8 cellular contexts compared by ENCODE assay signal in genomic region chr4:183407128-183407585, GRCh38. TPM values are rescaled to one million over a fixed set of nuclear protein-coding genes. Genes with fewer than 3 reads are reported as not detected.
DNase-seq lines count a peak whose midpoint lies in the region; ATAC-seq and TF ChIP-seq lines count a peak whose summit lies in the region.

No MANE protein-coding gene starts in this region.

- peak overlapping the region; percentile 51 for H2AFZ ChIP-seq in hepatocyte

- ATAC-seq in HG02852 (IDR thresholded peaks at IDR 0.05; ENCODE audit: unreplicated experiment): peak; percentile 86

- no peaks in the 10 kb centered on the region for H3K36me3 ChIP-seq in ascending aorta
- H3K36me3 ChIP-seq in hepatocyte (replicated peaks; ENCODE audit: insufficient read depth, low read depth): no peaks in the 10 kb centered on the region

- H3K79me2 ChIP-seq in hepatocyte: no peaks in the 10 kb centered on the region

- no peaks in the 10 kb centered on the region for H4K20me1 ChIP-seq in hepatocyte (ENCODE audit: insufficient read depth, poor library complexity, severe bottlenecking)

- peak; percentile 99 for TF ChIP-seq CTCF in GM13977 (IDR thresholded peaks at IDR 0.05; ENCODE audit: extremely low read depth, insufficient read depth, missing control alignments)
- TF ChIP-seq CTCF in ascending aorta (IDR thresholded peaks at IDR 0.05): peak; percentile 81 to 98 (median 97)
- TF ChIP-seq CTCF in hepatocyte (IDR thresholded peaks at IDR 0.05; ENCODE audit: poor library complexity): peak; percentile 99
- peak; percentile 78 for TF ChIP-seq CTCF in retinal pigment epithelial cell (conservative IDR thresholded peaks at IDR 0.05; ENCODE audit: low read depth, low read length)

- intact Hi-C loops in ascending aorta (cut with DNase I): loop anchor here (10.0 kb wide), 1 partner anchor 332 kb away; no protein-coding TSS in a partner anchor

- H3K9me3 ChIP-seq in ascending aorta (no peaks in the 10 kb centered on the region), hepatocyte (ENCODE audit: low read depth) (no peaks in the 10 kb centered on the region)

- 1% methylated on average over 31 of the region's 32 CpGs for WGBS in hepatocyte (ENCODE audit: low lambda C conversion rate, missing lambda C conversion rate)

- no peaks in the 10 kb centered on the region for H3K27me3 ChIP-seq in ascending aorta
- H3K27me3 ChIP-seq in hepatocyte: no peaks in the 10 kb centered on the region

- in situ Hi-C loops in GM13977 (cut with MboI; ENCODE audit: low pct_unique_long_range_greater_than_20kb, low sequenced_read_pairs, unreplicated experiment): no loop called here

- H3K9me2 ChIP-seq in hepatocyte (replicated peaks; ENCODE audit: insufficient read depth): no peaks in the 10 kb centered on the region

- H3K27ac ChIP-seq in ascending aorta: peak overlapping the region; percentile 19 to 36
- H3K27ac ChIP-seq in hepatocyte: peak overlapping the region; percentile 79

- H3K4me3 ChIP-seq in ascending aorta: peak overlapping the region; percentile 52 to 63
- peak overlapping the region; percentile 27 for H3K4me3 ChIP-seq in hepatocyte
- peak overlapping the region; percentile 47 for H3K4me3 ChIP-seq in retinal pigment epithelial cell (ENCODE audit: low read length)

- DNase-seq in GM13977 (ENCODE audit: low spot score) (peak; percentile 84), NCI-H146 treated with DMSO at 0.1 percent for 48 hours (lab: John Stamatoyannopoulos, UW; ENCODE audit: unreplicated experiment) (peak; percentile 61), T-helper 2 cell (peak; percentile 79 to 89 (median 86)), ascending aorta (ENCODE audit: low spot score in 2 of 2) (peak; percentile 30 to 90), hepatocyte (ENCODE audit: low spot score) (peak; percentile 91), retinal pigment epithelial cell (ENCODE audit: low read depth) (no peak), cortex of kidney (lab: John Stamatoyannopoulos, UW) (no peak)

- H3K4me1 ChIP-seq in ascending aorta: no peaks in the 10 kb centered on the region
- H3K4me1 ChIP-seq in hepatocyte (ENCODE audit: insufficient read depth): peaks cover 12% of the 10 kb centered on the region

- peak overlapping the region; percentile 73 for H3K4me2 ChIP-seq in hepatocyte

RNA-seq across cellular contexts. Expression of gene CDKN2AIP, which starts 37.3 kb away (rescaled TPM):
- total RNA-seq in ascending aorta: 34.5 TPM
- total RNA-seq in hepatocyte: 43.6 and 43.7 TPM in 2 replicates
- polyA plus RNA-seq in hepatocyte: 18.9 and 26.7 TPM in 2 replicates

Comparison
In these comparisons a context has a peak if more than half of its experiments do, and no peak if none do; other contexts are left out.
1. DNase-seq: peak in GM13977 (single experiment), NCI-H146 treated with DMSO at 0.1 percent for 48 hours (single experiment), T-helper 2 cell (5 of 5), ascending aorta (2 of 2) and hepatocyte (single experiment); none in retinal pigment epithelial cell (single experiment) and cortex of kidney (single experiment).
2. Peak in every context shown above with its lines, with median percentiles within 50 percentile points of each other: CTCF ChIP-seq and H3K4me3 ChIP-seq.